In genomic region chr11:4636962-4637661, GRCh38 we compare ENCODE assay signal across 9 cellular contexts. TPM values are rescaled to one million over a fixed set of nuclear protein-coding genes. Genes with fewer than 3 reads are reported as not detected.
DNase-seq lines count a peak whose midpoint lies in the region; TF ChIP-seq lines count a peak whose summit lies in the region.
"Had no signal": no experiment of that assay in that cellular context is flagged by ENCODE, and none has a peak within 500 bp of the region (broad histone marks: within the 10 kb centered on the region; RNA-seq: fewer than 3 reads in every experiment).

Gene OR51D1, plus strand, starts transcription at chr11:4637477. Its CDS starts 2,314 bp downstream, at chr11:4639791.

- H3K27ac Mint-ChIP-seq in activated T-helper 2 cell treated with anti-CD3 and anti-CD28 coated beads, Interferon-gamma antibody, Interleukin-2, Interleukin-4, amounts not matched to agents 10 μg/mL and 5 μg/mL and 100 μg/mL, durations not matched to agents 14 hours and 24 hours and 36 hours, result no peak within 1 kb of the TSS
- H3K27ac Mint-ChIP-seq in osteocyte (ENCODE audit: unreplicated experiment), result no peak within 1 kb of the TSS

- H3K4me1 Mint-ChIP-seq in activated T-helper 2 cell treated with anti-CD3 and anti-CD28 coated beads, Interferon-gamma antibody, Interleukin-2, Interleukin-4, amounts not matched to agents 10 μg/mL and 5 μg/mL and 100 μg/mL, durations not matched to agents 14 hours and 24 hours and 36 hours (ENCODE audit: low read depth), result no peaks in the 10 kb centered on the region
- peaks cover 9% of the 10 kb centered on the region for H3K4me1 Mint-ChIP-seq in osteocyte (ENCODE audit: unreplicated experiment)

- H3K4me1 ChIP-seq in thyroid gland, result no peaks in the 10 kb centered on the region

- H3K9me3 Mint-ChIP-seq in activated T-helper 2 cell treated with anti-CD3 and anti-CD28 coated beads, Interferon-gamma antibody, Interleukin-2, Interleukin-4, amounts not matched to agents 10 μg/mL and 5 μg/mL and 100 μg/mL, durations not matched to agents 14 hours and 24 hours and 36 hours, result no peaks in the 10 kb centered on the region
- no peaks in the 10 kb centered on the region for H3K9me3 Mint-ChIP-seq in osteocyte (ENCODE audit: unreplicated experiment)

- H3K9me3 ChIP-seq in thyroid gland, result no peaks in the 10 kb centered on the region

- peak; percentile 35 for DNase-seq in GDM1 (lab: John Stamatoyannopoulos, UW)
- DNase-seq in H4 (ENCODE audit: low spot score), result peak; percentile 76
- DNase-seq in Kasumi-1 (lab: John Stamatoyannopoulos, UW), result peak; percentile 59 to 67
- DNase-seq in RPMI8226, result peak; percentile 51
- DNase-seq in activated T-helper 2 cell treated with anti-CD3 and anti-CD28 coated beads, Interferon-gamma antibody, Interleukin-2, Interleukin-4, amounts not matched to agents 10 μg/mL and 5 μg/mL and 100 μg/mL, durations not matched to agents 14 hours and 24 hours and 36 hours (ENCODE audit: low spot score), result peak; percentile 48
- DNase-seq in globus pallidus (ENCODE audit: low spot score), result peak; percentile 38
- DNase-seq in osteocyte (ENCODE audit: extremely low spot score, unreplicated experiment), result peak; percentile 92
- peak; percentile 73 to 80 for DNase-seq in thyroid gland

- H3K27ac ChIP-seq in thyroid gland, result no peak within 1 kb of the TSS

- H3K4me3 ChIP-seq in thyroid gland (replicated peaks in 1 of 3), result no peak within 1 kb of the TSS

- H3K27me3 ChIP-seq in thyroid gland, result no peaks in the 10 kb centered on the region

- no peaks in the 10 kb centered on the region for H3K36me3 ChIP-seq in thyroid gland

- WGBS in thyroid gland, 2 donors, result 28 to 33% methylated on average over 18 to 21 of the region's 21 CpGs

- TF ChIP-seq POLR2A in thyroid gland (IDR thresholded peaks at IDR 0.05), result no peak

- no peaks in the 10 kb centered on the region for H3K36me3 Mint-ChIP-seq in activated T-helper 2 cell treated with anti-CD3 and anti-CD28 coated beads, Interferon-gamma antibody, Interleukin-2, Interleukin-4, amounts not matched to agents 10 μg/mL and 5 μg/mL and 100 μg/mL, durations not matched to agents 14 hours and 24 hours and 36 hours (ENCODE audit: low read depth)
- H3K36me3 Mint-ChIP-seq in osteocyte (ENCODE audit: unreplicated experiment), result no peaks in the 10 kb centered on the region

- H3K4me3 Mint-ChIP-seq in activated T-helper 2 cell treated with anti-CD3 and anti-CD28 coated beads, Interferon-gamma antibody, Interleukin-2, Interleukin-4, amounts not matched to agents 10 μg/mL and 5 μg/mL and 100 μg/mL, durations not matched to agents 14 hours and 24 hours and 36 hours (ENCODE audit: low read depth), result no peak within 1 kb of the TSS
- no peak within 1 kb of the TSS for H3K4me3 Mint-ChIP-seq in osteocyte (ENCODE audit: unreplicated experiment)

- peak; percentile 98 for TF ChIP-seq CTCF in osteocyte (IDR thresholded peaks at IDR 0.05)
- TF ChIP-seq CTCF in thyroid gland (IDR thresholded peaks at IDR 0.05), result peak; percentile 73 to 89 (median 80)

- no peaks in the 10 kb centered on the region for H3K27me3 Mint-ChIP-seq in activated T-helper 2 cell treated with anti-CD3 and anti-CD28 coated beads, Interferon-gamma antibody, Interleukin-2, Interleukin-4, amounts not matched to agents 10 μg/mL and 5 μg/mL and 100 μg/mL, durations not matched to agents 14 hours and 24 hours and 36 hours (ENCODE audit: low read depth)
- H3K27me3 Mint-ChIP-seq in osteocyte (ENCODE audit: unreplicated experiment), result peaks cover 7% of the 10 kb centered on the region

- intact Hi-C loops in activated T-helper 2 cell treated with anti-CD3 and anti-CD28 coated beads, Interferon-gamma antibody, Interleukin-2, Interleukin-4, amounts not matched to agents 10 μg/mL and 5 μg/mL and 100 μg/mL, durations not matched to agents 14 hours and 24 hours and 36 hours (cut with micrococcal nuclease), result loop anchor here (2.0 to 10.0 kb wide), 3 partner anchors 368 to 745 kb away; partner anchors contain the start of gene OR51M1
- intact Hi-C loops in thyroid gland (cut with DNase I), result loop anchor here (5.0 kb wide), 1 partner anchor 370 kb away; no protein-coding TSS in a partner anchor

RNA-seq across cellular contexts. Expression of gene OR51D1, which starts in this region (rescaled TPM):
- total RNA-seq in H4 (2014; rRNA removed; shearing (Covaris generic)), result not detected in 2 replicates
- not detected in 2 replicates for total RNA-seq in activated T-helper 2 cell treated with anti-CD3 and anti-CD28 coated beads, Interferon-gamma antibody, Interleukin-2, Interleukin-4, amounts not matched to agents 10 μg/mL and 5 μg/mL and 100 μg/mL, durations not matched to agents 14 hours and 24 hours and 36 hours
- total RNA-seq in osteocyte (not detected in 2 replicates), thyroid gland (not detected)
- total RNA-seq: urinary bladder had no signal

Comparison
In these comparisons a context has a peak if more than half of its experiments do, and no peak if none do; other contexts are left out.
1. Peak in DNase-seq in H4; RNA of the gene not detected or under 1 TPM.
2. Peak in DNase-seq in activated T-helper 2 cell treated with anti-CD3 and anti-CD28 coated beads, Interferon-gamma antibody, Interleukin-2, Interleukin-4, amounts not matched to agents 10 μg/mL and 5 μg/mL and 100 μg/mL, durations not matched to agents 14 hours and 24 hours and 36 hours; RNA of the gene not detected or under 1 TPM.
3. Peak in DNase-seq in osteocyte; RNA of the gene not detected or under 1 TPM.
4. Peak in DNase-seq in thyroid gland; RNA of the gene not detected or under 1 TPM.
5. DNase-seq: peak in every context shown above with its lines; median percentile 92 in osteocyte; 76 in thyroid gland; 76 in H4; 63 in Kasumi-1; 51 in RPMI8226; 48 in activated T-helper 2 cell treated with anti-CD3 and anti-CD28 coated beads, Interferon-gamma antibody, Interleukin-2, Interleukin-4, amounts not matched to agents 10 μg/mL and 5 μg/mL and 100 μg/mL, durations not matched to agents 14 hours and 24 hours and 36 hours; 38 in globus pallidus; 35 in GDM1.